In genomic region chr6:64727075-64727474, GRCh38 we compare ENCODE assay signal across 10 cellular contexts.
"Had no signal": no experiment of that assay in that cellular context is flagged by ENCODE, and none has a peak within 500 bp of the region (broad histone marks: within the 10 kb centered on the region; RNA-seq: fewer than 3 reads in every experiment).

No MANE protein-coding gene starts in this region.

- FAIRE-seq: H54 had no signal

- DNase-seq: GM23248, GOT3, H7, H9, HCEC 1CT, HFFc6 had no signal

- H3K27ac ChIP-seq: GM23248 had no signal

- ATAC-seq: GM23338, HCT116 had no signal

- H3K36me3 ChIP-seq: HAP-1 had no signal

- H3K4me1 ChIP-seq: HAP-1 had no signal

- H3K4me2 ChIP-seq: GM23338 had no signal

- H3K4me3 Mint-ChIP-seq: GM23338, H9, HFFc6 had no signal

- H3K9ac ChIP-seq: GM23248 had no signal

- H3K9me3 ChIP-seq: HAP-1 had no signal

- H3K4me3 ChIP-seq: GM23248, GM23338, HAP-1 had no signal

- H3K27ac Mint-ChIP-seq: GM23338, H9, HFFc6 had no signal

- H2AFZ ChIP-seq: GM23248, GM23338 had no signal

- H3K4me1 Mint-ChIP-seq: GM23338, H9 had no signal
